ENCODE assay signal across 21 cellular contexts in genomic region chr6:169627736-169628423, GRCh38.
A peak's percentile ranks its signal among the peaks of the same experiment; 100 is the strongest.
DNase-seq lines count a peak whose midpoint lies in the region; ATAC-seq, FAIRE-seq and TF ChIP-seq lines count a peak whose summit lies in the region.
"Had no signal": no experiment of that assay in that cellular context is flagged by ENCODE, and none has a peak within 500 bp of the region (broad histone marks: within the 10 kb centered on the region; RNA-seq: fewer than 3 reads in every experiment).

No MANE protein-coding gene starts in this region.

- DNase-seq in bronchial epithelial cell (ENCODE audit: low read depth) = no peak
- DNase-seq in mesendoderm = no peak
- no peak for DNase-seq in type B pancreatic cell (ENCODE audit: extremely low spot score, unreplicated experiment)
- no peak for DNase-seq in NCI-H526 treated with DMSO at 0.1 percent for 48 hours (lab: John Stamatoyannopoulos, UW)
- no peak for DNase-seq in activated CD4-positive, CD25-positive, alpha-beta regulatory T cell treated with anti-CD3 and anti-CD28 coated beads, Interleukin-2, amount 50 U/mL, for 72 hours
- DNase-seq: Caco-2, Karpas-422, NCI-H1092 treated with DMSO at 0.1 percent for 48 hours, NCI-H1436, NCI-H187, NCI-H2081 treated with DMSO at 0.1 percent for 48 hours, NCI-H524, NCI-H774, SK-N-SH had no signal

- H3K56ac ChIP-seq in mesendoderm (ENCODE audit: low read length) = peak overlapping the region; percentile 15

- H2BK15ac ChIP-seq in mesendoderm (replicated peaks; ENCODE audit: low read depth) = no peak overlapping the region

- H3K4ac ChIP-seq in mesendoderm (ENCODE audit: low read depth, low read length) = no peak overlapping the region

- no peaks in the 10 kb centered on the region for H3K9me3 Mint-ChIP-seq in type B pancreatic cell
- H3K9me3 Mint-ChIP-seq: CD8-positive, alpha-beta T cell had no signal

- H3K4me3 ChIP-seq in HUES48 (ENCODE audit: low read depth, low read length) (no peak overlapping the region), bronchial epithelial cell (ENCODE audit: low read depth, low read length) (no peak overlapping the region), mesendoderm (ENCODE audit: low read length) (no peak overlapping the region)

- H3K4me1 Mint-ChIP-seq in type B pancreatic cell (ENCODE audit: unreplicated experiment) = peaks cover 5% of the 10 kb centered on the region
- H3K4me1 Mint-ChIP-seq: B cell had no signal

- FAIRE-seq in bronchial epithelial cell (lab: Jason Lieb, UNC) = peak; percentile 23
- FAIRE-seq: GM12892 had no signal

- H3K79me2 ChIP-seq in mesendoderm (ENCODE audit: control insufficient read depth, insufficient read depth, low read length) = no peaks in the 10 kb centered on the region

- H3K36me3 Mint-ChIP-seq in type B pancreatic cell = peaks cover 21% of the 10 kb centered on the region

- H4K5ac ChIP-seq in mesendoderm (ENCODE audit: low read length) = no peak overlapping the region

- no peak overlapping the region for H3K9ac ChIP-seq in HUES48 (ENCODE audit: low read depth, low read length)
- H3K9ac ChIP-seq in mesendoderm (ENCODE audit: low read length) = no peak overlapping the region
- H3K9ac ChIP-seq: SK-N-SH had no signal

- no peaks in the 10 kb centered on the region for H3K9me3 ChIP-seq in HUES48 (ENCODE audit: control insufficient read depth, insufficient read depth, low read length)
- H3K9me3 ChIP-seq: SK-N-SH had no signal

- TF ChIP-seq CTCF in bronchial epithelial cell (IDR thresholded peaks at IDR 0.05; ENCODE audit: insufficient read depth, low read length, severe bottlenecking) = no peak
- no peak for TF ChIP-seq CTCF in type B pancreatic cell (conservative IDR thresholded peaks at IDR 0.05)

- H3K18ac ChIP-seq in mesendoderm (ENCODE audit: low read length) = no peak overlapping the region

- H3K36me3 ChIP-seq in HUES48 (ENCODE audit: control insufficient read depth, insufficient read depth, low read length) = peaks cover 37% of the 10 kb centered on the region
- peaks cover 5% of the 10 kb centered on the region for H3K36me3 ChIP-seq in bronchial epithelial cell (ENCODE audit: control insufficient read depth, insufficient read depth, low read length)
- peaks cover 9% of the 10 kb centered on the region for H3K36me3 ChIP-seq in mesendoderm (ENCODE audit: control insufficient read depth, insufficient read depth, low read length)

- H3K27me3 ChIP-seq in HUES48 (ENCODE audit: control insufficient read depth, insufficient read depth, low read length) = no peaks in the 10 kb centered on the region
- no peaks in the 10 kb centered on the region for H3K27me3 ChIP-seq in bronchial epithelial cell (ENCODE audit: control insufficient read depth, insufficient read depth, low read length)
- H3K27me3 ChIP-seq in mesendoderm (ENCODE audit: insufficient read depth, low read length, poor library complexity) = no peaks in the 10 kb centered on the region

- H3K27me3 Mint-ChIP-seq in type B pancreatic cell = no peaks in the 10 kb centered on the region
- H3K27me3 Mint-ChIP-seq: B cell had no signal

- H4K8ac ChIP-seq in mesendoderm (ENCODE audit: low read depth, low read length) = no peak overlapping the region

- peak overlapping the region; percentile 6 for H3K27ac Mint-ChIP-seq in type B pancreatic cell
- H3K27ac Mint-ChIP-seq: B cell; CD8-positive, alpha-beta T cell had no signal

- no peak overlapping the region for H3K23ac ChIP-seq in mesendoderm (ENCODE audit: low read length)

- no CpG with 5 or more reads among the region's 11 CpGs for WGBS in mesendoderm (ENCODE audit: extremely low coverage, insufficient coverage, low lambda C conversion rate)

- H2BK5ac ChIP-seq in mesendoderm (ENCODE audit: low read length) = no peak overlapping the region

- H3K4me2 ChIP-seq in mesendoderm (ENCODE audit: low read length) = no peak overlapping the region
- H3K4me2 ChIP-seq: SK-N-SH had no signal

- H3K27ac ChIP-seq in HUES48 (ENCODE audit: low read depth, low read length) = peak overlapping the region; percentile 53
- H3K27ac ChIP-seq in mesendoderm (ENCODE audit: low read depth, low read length) = peak overlapping the region; percentile 27
- H3K27ac ChIP-seq: C4-2B, HL-60 had no signal

- H3K4me3 Mint-ChIP-seq in type B pancreatic cell = no peak overlapping the region
- H3K4me3 Mint-ChIP-seq: B cell; CD8-positive, alpha-beta T cell had no signal

- H2BK120ac ChIP-seq in mesendoderm (ENCODE audit: low read depth, low read length) = no peak overlapping the region

- H3K79me1 ChIP-seq in mesendoderm (ENCODE audit: low read length) = no peaks in the 10 kb centered on the region

- no peak overlapping the region for H2AK5ac ChIP-seq in mesendoderm (ENCODE audit: low read length)

- no peak for ATAC-seq in HG02759 (IDR thresholded peaks at IDR 0.05; ENCODE audit: unreplicated experiment)
- ATAC-seq: CD8-positive, alpha-beta T cell had no signal

- H3K4me1 ChIP-seq in HUES48 (ENCODE audit: control insufficient read depth, insufficient read depth, low read length) = peaks cover under 1% of the 10 kb centered on the region
- no peaks in the 10 kb centered on the region for H3K4me1 ChIP-seq in mesendoderm (ENCODE audit: control insufficient read depth, low read depth, low read length)
- H3K4me1 ChIP-seq: Caco-2 had no signal
